8 cellular contexts compared by ENCODE assay signal in genomic region chr19:55675661-55676354, GRCh38. TPM values are rescaled to one million over a fixed set of nuclear protein-coding genes. Genes with fewer than 3 reads are reported as not detected.
A peak's percentile ranks its signal among the peaks of the same experiment; 100 is the strongest.
DNase-seq lines count a peak whose midpoint lies in the region; ATAC-seq, FAIRE-seq and TF ChIP-seq lines count a peak whose summit lies in the region.

No MANE protein-coding gene starts in this region.

- ATAC-seq in HepG2: no peak
- no peak for ATAC-seq in HG02938 (IDR thresholded peaks at IDR 0.05; ENCODE audit: unreplicated experiment)
- no peak for ATAC-seq in GM18870 (IDR thresholded peaks at IDR 0.05; ENCODE audit: unreplicated experiment)

- peaks cover 43% of the 10 kb centered on the region for H3K4me1 ChIP-seq in HepG2 (ENCODE audit: insufficient read depth, low read length)
- H3K4me1 ChIP-seq in tibial nerve: peaks cover 0 to 77% (median 38%) of the 10 kb centered on the region in 4 donors

- peak overlapping the region; percentile 95 for H3K4me3 Mint-ChIP-seq in activated T-cell treated with anti-CD3 and anti-CD28 coated beads, Interleukin-2, amount 50 U/mL, for 24 hours

- peak overlapping the region; percentile 96 for H3K27ac Mint-ChIP-seq in activated T-cell treated with anti-CD3 and anti-CD28 coated beads, Interleukin-2, amount 50 U/mL, for 24 hours

- H3K4me2 ChIP-seq in HepG2 (ENCODE audit: low read depth, low read length): peak overlapping the region; percentile 64

- no peaks in the 10 kb centered on the region for H3K27me3 Mint-ChIP-seq in activated T-cell treated with anti-CD3 and anti-CD28 coated beads, Interleukin-2, amount 50 U/mL, for 24 hours

- H3K79me2 ChIP-seq in HepG2 (ENCODE audit: insufficient read depth, low read length): peaks cover 71% of the 10 kb centered on the region

- TF ChIP-seq POLR2A in HepG2 (IDR thresholded peaks at IDR 0.05; ENCODE audit: insufficient read depth in 1 of 2, low read depth in 2 of 2, low read length in 2 of 2): no peak
- TF ChIP-seq POLR2A in tibial nerve (IDR thresholded peaks at IDR 0.05): no peak

- H3K4me3 ChIP-seq in HepG2 (replicated peaks in 1 of 3; ENCODE audit: insufficient read depth in 1 of 3, low read depth in 2 of 3, low read length in 3 of 3): peak overlapping the region; percentile 77 to 89 (median 89)
- peak overlapping the region; percentile 70 to 90 (median 80) for H3K4me3 ChIP-seq in tibial nerve

- H3K27me3 ChIP-seq in HepG2 (ENCODE audit: control insufficient read depth in 1 of 2, insufficient read depth in 2 of 2, low read length in 2 of 2) (no peaks in the 10 kb centered on the region; a peak in 1 of 5 replicates), tibial nerve (no peaks in the 10 kb centered on the region)

- no peak for TF ChIP-seq EP300 in HepG2 (IDR thresholded peaks at IDR 0.05; ENCODE audit: low read depth in 2 of 2, low read length in 2 of 2)
- no peak for TF ChIP-seq EP300 in HepG2 (CRISPR knock-in tag; IDR thresholded peaks at IDR 0.05; ENCODE audit: borderline replicate concordance)
- no peak for TF ChIP-seq EP300 in tibial nerve (IDR thresholded peaks at IDR 0.05)

- peak overlapping the region; percentile 94 for H3K9ac ChIP-seq in HepG2 (ENCODE audit: insufficient read depth, low read depth, low read length)

- no peak for TF ChIP-seq RAD21 in HepG2 (CRISPR knock-in tag; IDR thresholded peaks at IDR 0.05)

- no peak for TF ChIP-seq CTCF in HepG2 (CRISPR knock-in tag; IDR thresholded peaks at IDR 0.05)
- no peak for TF ChIP-seq CTCF in tibial nerve (IDR thresholded peaks at IDR 0.05)

- 4% methylated on average over 16 of the region's 16 CpGs for WGBS in HepG2 (ENCODE audit: low lambda C conversion rate)
- WGBS in tibial nerve, 2 donors: 12 to 13% methylated on average over 16 of the region's 16 CpGs

- H3K9me3 ChIP-seq in HepG2 (ENCODE audit: low read length) (no peaks in the 10 kb centered on the region), tibial nerve (no peaks in the 10 kb centered on the region)

- in situ Hi-C loops in HepG2 (cut with HindIII; ENCODE audit: extremely low pct_ligation_motif_present, low pct_unique_long_range_greater_than_20kb): no loop called here

- H3K36me3 ChIP-seq in HepG2 (replicated peaks in 1 of 2; ENCODE audit: control insufficient read depth in 1 of 2, insufficient read depth in 2 of 2, low read length in 2 of 2) (peaks cover 23 to 48% of the 10 kb centered on the region in 2 experiments; a peak in 4 of 5 replicates), tibial nerve (peaks cover 0 to 58% (median 31%) of the 10 kb centered on the region in 3 donors)

- H4K20me1 ChIP-seq in HepG2 (ENCODE audit: insufficient read depth, low read length): peaks cover 13% of the 10 kb centered on the region

- H2AFZ ChIP-seq in HepG2 (ENCODE audit: low read length): no peak overlapping the region

- no peaks in the 10 kb centered on the region for H3K9me3 Mint-ChIP-seq in activated T-cell treated with anti-CD3 and anti-CD28 coated beads, Interleukin-2, amount 50 U/mL, for 24 hours

- H3K36me3 Mint-ChIP-seq in activated T-cell treated with anti-CD3 and anti-CD28 coated beads, Interleukin-2, amount 50 U/mL, for 24 hours (ENCODE audit: low read depth): peaks cover 89% of the 10 kb centered on the region

- CTCF ChIA-PET in HepG2 (lab: Yijun Ruan, JAX; ENCODE audit: low intra/inter-chr PET ratio, low total read pairs): no interaction called here

- FAIRE-seq in HepG2 (lab: Jason Lieb, UNC): peak; percentile 15

- no TSS peak for BruUV-seq in HepG2 (replicated peaks; lab: Mats Ljungman, UMichigan)

- H3K4me1 Mint-ChIP-seq in activated T-cell treated with anti-CD3 and anti-CD28 coated beads, Interleukin-2, amount 50 U/mL, for 24 hours (ENCODE audit: low read depth): peaks cover 74% of the 10 kb centered on the region

- no peak for DNase-seq in activated T-cell treated with anti-CD3 and anti-CD28 coated beads, Interleukin-2, amount 50 U/mL, for 24 hours
- DNase-seq in activated T-cell treated with anti-CD3 and anti-CD28 coated beads, Interleukin-2, amount 50 U/mL, for 1 hour: no peak
- DNase-seq in HepG2 (ENCODE audit: low spot score): no peak
- DNase-seq in tibial nerve (ENCODE audit: low spot score in 2 of 2): no peak
- DNase-seq in stimulated activated CD4-positive, alpha-beta T cell treated with anti-CD3 and anti-CD28 coated beads, Interleukin-4, amount 100 ng/mL, for 24 hours: no peak

- H3K27ac ChIP-seq in angular gyrus (ENCODE audit: low read depth, low read length) (peak overlapping the region; percentile 60), HepG2 (ENCODE audit: extremely low read length, insufficient read depth, low read length) (peak overlapping the region; percentile 62), tibial nerve (peak overlapping the region; percentile 22 to 94 (median 90))

- intact Hi-C loops in HepG2 (cut with micrococcal nuclease; ENCODE audit: unreplicated experiment): no loop called here

- POLR2A ChIA-PET in HepG2 (lab: Yijun Ruan, JAX): no interaction called here

RNA-seq across cellular contexts. Expression of gene EPN1, which starts 0.8 kb away (rescaled TPM):
- total RNA-seq in HepG2 (2016; rRNA removed; fragmentation: Illumina TruSeq; extraction: Trizol) (28.9 and 32.6 TPM in 2 replicates), tibial nerve (100 to 1,000 TPM in 3 of 4 donors, 10 to 100 TPM in 1; 92.0 to 164 (median 118) TPM)
- 52.8 and 53.7 TPM in 2 replicates for total RNA-seq in HepG2 (2016; cell fraction: cytosol; rRNA removed; fragmentation: Illumina TruSeq; extraction: Trizol; ENCODE audit: low read depth)
- 25.9 and 29.9 TPM in 2 replicates for total RNA-seq in HepG2 (2016; cell fraction: insoluble cytoplasmic fraction; rRNA removed; fragmentation: Illumina TruSeq; extraction: Trizol)
- 128 and 129 TPM in 2 replicates for total RNA-seq in HepG2 (2016; cell fraction: membrane; rRNA removed; fragmentation: Illumina TruSeq; extraction: Trizol)
- 16.4 and 20.8 TPM in 2 replicates for total RNA-seq in HepG2 (2016; cell fraction: nucleus; rRNA removed; fragmentation: Illumina TruSeq; extraction: Trizol)
- polyA plus RNA-seq in HepG2 (2011; rRNA removed): 31.7 and 43.7 TPM in 2 replicates
- 46.0 and 71.9 TPM in 2 replicates for polyA plus RNA-seq in HepG2 (2011; cell fraction: cytosol; rRNA removed)
- polyA plus RNA-seq in HepG2 (2011; cell fraction: nucleus; rRNA removed): 59.6 and 61.3 TPM in 2 replicates
- polyA plus RNA-seq in HepG2 (2012): 69.9 and 79.8 TPM in 2 replicates
- polyA plus RNA-seq in HepG2 (2016; cell fraction: cytosol; fragmentation: Illumina TruSeq; extraction: Trizol; ENCODE audit: low read depth): 193 and 205 TPM in 2 replicates
- 64.3 and 84.2 TPM in 2 replicates for polyA plus RNA-seq in HepG2 (2016; cell fraction: insoluble cytoplasmic fraction; fragmentation: Illumina TruSeq; extraction: Trizol; ENCODE audit: low read depth)
- polyA plus RNA-seq in HepG2 (2016; cell fraction: membrane; fragmentation: Illumina TruSeq; extraction: Trizol; ENCODE audit: low read depth): 245 and 288 TPM in 2 replicates
- 57.0 and 57.7 TPM in 2 replicates for polyA plus RNA-seq in HepG2 (2016; cell fraction: nucleus; fragmentation: Illumina TruSeq; extraction: Trizol; ENCODE audit: insufficient read depth, low read depth)
- polyA minus RNA-seq in HepG2 (2011; rRNA and poly(A)+ RNA removed; ENCODE audit: low replicate concordance): 37.6 and 70.9 TPM in 2 replicates
- polyA minus RNA-seq in HepG2 (2011; cell fraction: cytosol; rRNA and poly(A)+ RNA removed): 66.7 and 69.6 TPM in 2 replicates
- polyA minus RNA-seq in HepG2 (2011; cell fraction: nucleus; rRNA and poly(A)+ RNA removed): 14.3 and 14.4 TPM in 2 replicates

RNA-seq across cellular contexts. Expression of gene U2AF2, which starts 21.0 kb away (rescaled TPM):
- total RNA-seq in HepG2 (2016; rRNA removed; fragmentation: Illumina TruSeq; extraction: Trizol) (124 and 127 TPM in 2 replicates), tibial nerve (100 to 1,000 TPM; 115 to 242 (median 141) TPM)
- total RNA-seq in HepG2 (2016; cell fraction: cytosol; rRNA removed; fragmentation: Illumina TruSeq; extraction: Trizol; ENCODE audit: low read depth): 22.0 and 23.9 TPM in 2 replicates
- 117 and 129 TPM in 2 replicates for total RNA-seq in HepG2 (2016; cell fraction: insoluble cytoplasmic fraction; rRNA removed; fragmentation: Illumina TruSeq; extraction: Trizol)
- total RNA-seq in HepG2 (2016; cell fraction: membrane; rRNA removed; fragmentation: Illumina TruSeq; extraction: Trizol): 34.1 and 39.9 TPM in 2 replicates
- total RNA-seq in HepG2 (2016; cell fraction: nucleus; rRNA removed; fragmentation: Illumina TruSeq; extraction: Trizol): 67.4 and 78.0 TPM in 2 replicates
- polyA plus RNA-seq in HepG2 (2011; rRNA removed): 84.3 and 116 TPM in 2 replicates
- 64.9 and 87.3 TPM in 2 replicates for polyA plus RNA-seq in HepG2 (2011; cell fraction: cytosol; rRNA removed)
- polyA plus RNA-seq in HepG2 (2011; cell fraction: nucleus; rRNA removed): 388 and 484 TPM in 2 replicates
- polyA plus RNA-seq in HepG2 (2012): 86.8 and 111 TPM in 2 replicates
- polyA plus RNA-seq in HepG2 (2016; cell fraction: cytosol; fragmentation: Illumina TruSeq; extraction: Trizol; ENCODE audit: low read depth): 10.3 TPM in 2 replicates
- 146 and 162 TPM in 2 replicates for polyA plus RNA-seq in HepG2 (2016; cell fraction: insoluble cytoplasmic fraction; fragmentation: Illumina TruSeq; extraction: Trizol; ENCODE audit: low read depth)
- polyA plus RNA-seq in HepG2 (2016; cell fraction: membrane; fragmentation: Illumina TruSeq; extraction: Trizol; ENCODE audit: low read depth): 21.2 and 21.5 TPM in 2 replicates
- polyA plus RNA-seq in HepG2 (2016; cell fraction: nucleus; fragmentation: Illumina TruSeq; extraction: Trizol; ENCODE audit: insufficient read depth, low read depth): 178 and 182 TPM in 2 replicates
- 124 and 144 TPM in 2 replicates for polyA minus RNA-seq in HepG2 (2011; rRNA and poly(A)+ RNA removed; ENCODE audit: low replicate concordance)
- polyA minus RNA-seq in HepG2 (2011; cell fraction: cytosol; rRNA and poly(A)+ RNA removed): 41.7 and 55.9 TPM in 2 replicates
- 60.4 and 76.0 TPM in 2 replicates for polyA minus RNA-seq in HepG2 (2011; cell fraction: nucleus; rRNA and poly(A)+ RNA removed)

RNA-seq across cellular contexts. Expression of gene CCDC106, which starts 27.8 kb away (rescaled TPM):
- 7.0 and 8.8 TPM in 2 replicates for total RNA-seq in HepG2 (2016; rRNA removed; fragmentation: Illumina TruSeq; extraction: Trizol)
- 10.8 and 12.3 TPM in 2 replicates for total RNA-seq in HepG2 (2016; cell fraction: cytosol; rRNA removed; fragmentation: Illumina TruSeq; extraction: Trizol; ENCODE audit: low read depth)
- 4.5 and 9.6 TPM in 2 replicates for total RNA-seq in HepG2 (2016; cell fraction: insoluble cytoplasmic fraction; rRNA removed; fragmentation: Illumina TruSeq; extraction: Trizol)
- total RNA-seq in HepG2 (2016; cell fraction: membrane; rRNA removed; fragmentation: Illumina TruSeq; extraction: Trizol): 15.2 and 19.5 TPM in 2 replicates
- 4.3 and 4.4 TPM in 2 replicates for total RNA-seq in HepG2 (2016; cell fraction: nucleus; rRNA removed; fragmentation: Illumina TruSeq; extraction: Trizol)
- 4.7 and 6.2 TPM in 2 replicates for polyA plus RNA-seq in HepG2 (2011; rRNA removed)
- polyA plus RNA-seq in HepG2 (2011; cell fraction: cytosol; rRNA removed): 3.2 and 6.1 TPM in 2 replicates
- polyA plus RNA-seq in HepG2 (2011; cell fraction: nucleus; rRNA removed): 12.9 and 13.3 TPM in 2 replicates
- polyA plus RNA-seq in HepG2 (2012): 4.6 and 4.9 TPM in 2 replicates
- polyA plus RNA-seq in HepG2 (2016; cell fraction: cytosol; fragmentation: Illumina TruSeq; extraction: Trizol; ENCODE audit: low read depth): 17.8 and 22.3 TPM in 2 replicates
- 10.6 and 16.4 TPM in 2 replicates for polyA plus RNA-seq in HepG2 (2016; cell fraction: insoluble cytoplasmic fraction; fragmentation: Illumina TruSeq; extraction: Trizol; ENCODE audit: low read depth)
- 23.8 and 25.2 TPM in 2 replicates for polyA plus RNA-seq in HepG2 (2016; cell fraction: membrane; fragmentation: Illumina TruSeq; extraction: Trizol; ENCODE audit: low read depth)
- polyA plus RNA-seq in HepG2 (2016; cell fraction: nucleus; fragmentation: Illumina TruSeq; extraction: Trizol; ENCODE audit: insufficient read depth, low read depth): 20.2 and 22.7 TPM in 2 replicates
- 4.4 and 6.2 TPM in 2 replicates for polyA minus RNA-seq in HepG2 (2011; rRNA and poly(A)+ RNA removed; ENCODE audit: low replicate concordance)
- polyA minus RNA-seq in HepG2 (2011; cell fraction: cytosol; rRNA and poly(A)+ RNA removed): 1.8 and 3.4 TPM in 2 replicates
- polyA minus RNA-seq in HepG2 (2011; cell fraction: nucleus; rRNA and poly(A)+ RNA removed): 2.2 and 3.9 TPM in 2 replicates
- 10 to 100 TPM; 14.5 to 39.6 (median 16.1) TPM for total RNA-seq in tibial nerve

RNA-seq across cellular contexts. Expression of gene ZNF581, which starts 32.4 kb away (rescaled TPM):
- total RNA-seq in HepG2 (2016; rRNA removed; fragmentation: Illumina TruSeq; extraction: Trizol) (18.4 and 19.6 TPM in 2 replicates), tibial nerve (10 to 100 TPM in 2 of 4 donors, 1 to 10 TPM in 2; 5.7 to 19.4 (median 8.8) TPM)
- total RNA-seq in HepG2 (2016; cell fraction: cytosol; rRNA removed; fragmentation: Illumina TruSeq; extraction: Trizol; ENCODE audit: low read depth): 34.0 and 35.7 TPM in 2 replicates
- 17.7 and 20.9 TPM in 2 replicates for total RNA-seq in HepG2 (2016; cell fraction: insoluble cytoplasmic fraction; rRNA removed; fragmentation: Illumina TruSeq; extraction: Trizol)
- total RNA-seq in HepG2 (2016; cell fraction: membrane; rRNA removed; fragmentation: Illumina TruSeq; extraction: Trizol): 38.4 and 42.1 TPM in 2 replicates
- total RNA-seq in HepG2 (2016; cell fraction: nucleus; rRNA removed; fragmentation: Illumina TruSeq; extraction: Trizol): 10.8 and 12.4 TPM in 2 replicates
- 49.5 and 52.6 TPM in 2 replicates for polyA plus RNA-seq in HepG2 (2011; rRNA removed)
- 38.8 and 63.7 TPM in 2 replicates for polyA plus RNA-seq in HepG2 (2011; cell fraction: cytosol; rRNA removed)
- polyA plus RNA-seq in HepG2 (2011; cell fraction: nucleus; rRNA removed): 31.7 and 33.0 TPM in 2 replicates
- polyA plus RNA-seq in HepG2 (2012): 36.3 and 55.4 TPM in 2 replicates
- 26.5 and 29.6 TPM in 2 replicates for polyA plus RNA-seq in HepG2 (2016; cell fraction: cytosol; fragmentation: Illumina TruSeq; extraction: Trizol; ENCODE audit: low read depth)
- 17.0 and 19.4 TPM in 2 replicates for polyA plus RNA-seq in HepG2 (2016; cell fraction: insoluble cytoplasmic fraction; fragmentation: Illumina TruSeq; extraction: Trizol; ENCODE audit: low read depth)
- polyA plus RNA-seq in HepG2 (2016; cell fraction: membrane; fragmentation: Illumina TruSeq; extraction: Trizol; ENCODE audit: low read depth): 31.3 and 37.7 TPM in 2 replicates
- polyA plus RNA-seq in HepG2 (2016; cell fraction: nucleus; fragmentation: Illumina TruSeq; extraction: Trizol; ENCODE audit: insufficient read depth, low read depth): 21.8 and 23.7 TPM in 2 replicates
- polyA minus RNA-seq in HepG2 (2011; rRNA and poly(A)+ RNA removed; ENCODE audit: low replicate concordance): 18.8 and 71.6 TPM in 2 replicates
- polyA minus RNA-seq in HepG2 (2011; cell fraction: cytosol; rRNA and poly(A)+ RNA removed): 32.7 and 49.8 TPM in 2 replicates
- 8.4 and 9.6 TPM in 2 replicates for polyA minus RNA-seq in HepG2 (2011; cell fraction: nucleus; rRNA and poly(A)+ RNA removed)

RNA-seq across cellular contexts. Expression of gene ZNF580, which starts 35.0 kb away (rescaled TPM):
- total RNA-seq in HepG2 (2016; rRNA removed; fragmentation: Illumina TruSeq; extraction: Trizol) (3.0 and 4.4 TPM in 2 replicates), tibial nerve (10 to 100 TPM; 24.1 to 67.5 (median 35.0) TPM)
- total RNA-seq in HepG2 (2016; cell fraction: cytosol; rRNA removed; fragmentation: Illumina TruSeq; extraction: Trizol; ENCODE audit: low read depth): 4.9 and 7.2 TPM in 2 replicates
- total RNA-seq in HepG2 (2016; cell fraction: insoluble cytoplasmic fraction; rRNA removed; fragmentation: Illumina TruSeq; extraction: Trizol): 1.4 and 3.8 TPM in 2 replicates
- 6.2 and 8.6 TPM in 2 replicates for total RNA-seq in HepG2 (2016; cell fraction: membrane; rRNA removed; fragmentation: Illumina TruSeq; extraction: Trizol)
- 3.4 and 4.3 TPM in 2 replicates for total RNA-seq in HepG2 (2016; cell fraction: nucleus; rRNA removed; fragmentation: Illumina TruSeq; extraction: Trizol)
- 6.0 and 7.0 TPM in 2 replicates for polyA plus RNA-seq in HepG2 (2011; rRNA removed)
- 4.7 and 7.3 TPM in 2 replicates for polyA plus RNA-seq in HepG2 (2011; cell fraction: cytosol; rRNA removed)
- 27.6 and 35.1 TPM in 2 replicates for polyA plus RNA-seq in HepG2 (2011; cell fraction: nucleus; rRNA removed)
- 18.9 and 26.2 TPM in 2 replicates for polyA plus RNA-seq in HepG2 (2012)
- 32.0 and 36.6 TPM in 2 replicates for polyA plus RNA-seq in HepG2 (2016; cell fraction: cytosol; fragmentation: Illumina TruSeq; extraction: Trizol; ENCODE audit: low read depth)
- 11.3 and 16.8 TPM in 2 replicates for polyA plus RNA-seq in HepG2 (2016; cell fraction: insoluble cytoplasmic fraction; fragmentation: Illumina TruSeq; extraction: Trizol; ENCODE audit: low read depth)
- polyA plus RNA-seq in HepG2 (2016; cell fraction: membrane; fragmentation: Illumina TruSeq; extraction: Trizol; ENCODE audit: low read depth): 30.4 and 35.3 TPM in 2 replicates
- polyA plus RNA-seq in HepG2 (2016; cell fraction: nucleus; fragmentation: Illumina TruSeq; extraction: Trizol; ENCODE audit: insufficient read depth, low read depth): 20.0 and 25.7 TPM in 2 replicates
- 7.9 and 9.8 TPM in 2 replicates for polyA minus RNA-seq in HepG2 (2011; rRNA and poly(A)+ RNA removed; ENCODE audit: low replicate concordance)
- 8.1 and 9.1 TPM in 2 replicates for polyA minus RNA-seq in HepG2 (2011; cell fraction: cytosol; rRNA and poly(A)+ RNA removed)
- 7.1 and 8.8 TPM in 2 replicates for polyA minus RNA-seq in HepG2 (2011; cell fraction: nucleus; rRNA and poly(A)+ RNA removed)
